ENCODE assay signal across 21 cellular contexts in genomic region chr1:232856556-232856955, GRCh38. TPM values are rescaled to one million over a fixed set of nuclear protein-coding genes. Genes with fewer than 3 reads are reported as not detected.
A peak's percentile ranks its signal among the peaks of the same experiment; 100 is the strongest.
DNase-seq lines count a peak whose midpoint lies in the region; TF ChIP-seq lines count a peak whose summit lies in the region.
"Had no signal": no experiment of that assay in that cellular context is flagged by ENCODE, and none has a peak within 500 bp of the region (broad histone marks: within the 10 kb centered on the region; RNA-seq: fewer than 3 reads in every experiment).

No MANE protein-coding gene starts in this region.

- H3K27me3 Mint-ChIP-seq in neural progenitor cell (ENCODE audit: insufficient read depth, low read depth), result peaks cover 2% of the 10 kb centered on the region

- TF ChIP-seq CTCF in HEK293 (tag by site-specific recombination; IDR thresholded peaks at IDR 0.05) (no peak), neural progenitor cell (IDR thresholded peaks at IDR 0.05) (no peak)

- H3F3A ChIP-seq in neural progenitor cell (ENCODE audit: low read depth), result no peaks in the 10 kb centered on the region

- H3K4me2 ChIP-seq in neural progenitor cell, result no peak overlapping the region
- H3K4me2 ChIP-seq: BLaER1 treated with 17β-estradiol and CSF1 and Interleukin-3, amounts not matched to agents 10 nM and 100 nM; GM23338 had no signal

- peak; percentile 21 for DNase-seq in fibroblast of peridontal ligament (ENCODE audit: extremely low read depth)
- peak; percentile 6 for DNase-seq in neural progenitor cell (ENCODE audit: low spot score)
- no peak for DNase-seq in GM19240 (ENCODE audit: insufficient read length, low spot score)
- no peak for DNase-seq in hypothalamus (lab: John Stamatoyannopoulos, UW)
- no peak for DNase-seq in erythroblast (lab: John Stamatoyannopoulos, UW)
- no peak for DNase-seq in activated CD8-positive, alpha-beta memory T cell treated with anti-CD3 and anti-CD28 coated beads, Interleukin-2, amount 50 U/mL, for 4 hours
- DNase-seq: ACHN; CD4-positive, alpha-beta memory T cell; EL; GF-D8; KG1; NCI-H1694; NCI-H2081 treated with DMSO at 0.1 percent for 48 hours; NCI-H2171 treated with DMSO at 0.1 percent for 48 hours; NCI-H524 treated with DMSO at 0.1 percent for 48 hours; SJCRH30 had no signal

- H3K27ac ChIP-seq in HEK293 (ENCODE audit: extremely low read depth, low read depth, low read length) (no peak overlapping the region), neural progenitor cell (no peak overlapping the region)
- H3K27ac ChIP-seq: BLaER1 treated with 17β-estradiol and CSF1 and Interleukin-3, amounts not matched to agents 10 nM and 100 nM; SJCRH30 had no signal

- no peak overlapping the region for H3K27ac Mint-ChIP-seq in neural progenitor cell
- H3K27ac Mint-ChIP-seq: CD4-positive, alpha-beta memory T cell; GM23338 had no signal

- H3K9ac ChIP-seq in neural progenitor cell, result no peak overlapping the region
- H3K9ac ChIP-seq: BLaER1 treated with 17β-estradiol and CSF1 and Interleukin-3, amounts not matched to agents 10 nM and 100 nM had no signal

- no peak overlapping the region for H3K4me3 ChIP-seq in HEK293 (ENCODE audit: low read depth, low read length)
- H3K4me3 ChIP-seq in neural progenitor cell, result no peak overlapping the region
- H3K4me3 ChIP-seq: BLaER1 treated with 17β-estradiol and CSF1 and Interleukin-3, amounts not matched to agents 10 nM and 100 nM; GM23338; HAP-1; SJCRH30 had no signal

- TF ChIP-seq POLR2A in erythroblast (IDR thresholded peaks at IDR 0.05; ENCODE audit: low read length), result no peak

- H3K36me3 Mint-ChIP-seq in neural progenitor cell, result no peaks in the 10 kb centered on the region
- H3K36me3 Mint-ChIP-seq: CD4-positive, alpha-beta memory T cell had no signal

- H3K4me1 ChIP-seq in HEK293 (ENCODE audit: control insufficient read depth, insufficient read depth, low read length) (peaks cover 10% of the 10 kb centered on the region; the same call in 1 of the 2 replicates), neural progenitor cell (peaks cover 3% of the 10 kb centered on the region)
- H3K4me1 ChIP-seq: HAP-1, SJCRH30 had no signal

- H4K20me1 ChIP-seq in neural progenitor cell (ENCODE audit: low read depth), result no peaks in the 10 kb centered on the region
- H4K20me1 ChIP-seq: BLaER1 treated with 17β-estradiol and CSF1 and Interleukin-3, amounts not matched to agents 10 nM and 100 nM had no signal

- CTCF ChIA-PET in HEK293 (lab: Yijun Ruan, JAX), result interaction anchor here (0.5 to 1.1 kb wide), 3 partner anchors 24 to 836 kb away, joined by 3 to 4 read pairs (median 3); no protein-coding TSS in a partner anchor

- peaks cover 10% of the 10 kb centered on the region for H3K27me3 ChIP-seq in neural progenitor cell
- H3K27me3 ChIP-seq: BLaER1 treated with 17β-estradiol and CSF1 and Interleukin-3, amounts not matched to agents 10 nM and 100 nM had no signal

- H3K4me3 Mint-ChIP-seq in neural progenitor cell, result no peak overlapping the region
- H3K4me3 Mint-ChIP-seq: CD4-positive, alpha-beta memory T cell; GM23338 had no signal

- POLR2A ChIA-PET in HEK293 (lab: Yijun Ruan, JAX), result no interaction called here

- H3K4me1 Mint-ChIP-seq in neural progenitor cell, result peaks cover 11% of the 10 kb centered on the region
- H3K4me1 Mint-ChIP-seq: CD4-positive, alpha-beta memory T cell; GM23338 had no signal

- no peak overlapping the region for H2AFZ ChIP-seq in neural progenitor cell (replicated peaks)
- H2AFZ ChIP-seq: GM23338 had no signal

- H3K9me3 ChIP-seq in HEK293 (ENCODE audit: control insufficient read depth, insufficient read depth, low read depth, low read length) (no peaks in the 10 kb centered on the region), neural progenitor cell (ENCODE audit: low read depth) (no peaks in the 10 kb centered on the region)
- H3K9me3 ChIP-seq: BLaER1 treated with 17β-estradiol and CSF1 and Interleukin-3, amounts not matched to agents 10 nM and 100 nM; HAP-1; SJCRH30 had no signal

- no peaks in the 10 kb centered on the region for H3K36me3 ChIP-seq in HEK293 (ENCODE audit: control insufficient read depth in 2 of 2, insufficient read depth in 1 of 2, low read length in 2 of 2)
- H3K36me3 ChIP-seq in neural progenitor cell, result no peaks in the 10 kb centered on the region
- H3K36me3 ChIP-seq: BLaER1 treated with 17β-estradiol and CSF1 and Interleukin-3, amounts not matched to agents 10 nM and 100 nM; HAP-1; SJCRH30 had no signal

- H3K9me3 Mint-ChIP-seq in neural progenitor cell, result no peaks in the 10 kb centered on the region
- H3K9me3 Mint-ChIP-seq: CD4-positive, alpha-beta memory T cell; GM23338 had no signal

- no peaks in the 10 kb centered on the region for H3K79me2 ChIP-seq in neural progenitor cell (ENCODE audit: low read depth)

TF ChIP-seq in HEK293, 187 proteins besides CTCF, POLR2A, EP300 and RAD21:
- TF ChIP-seq ZNF133 (tag by site-specific recombination; IDR thresholded peaks at IDR 0.05), result peak; percentile 71; the same call in 1 of the 2 replicates
- no peak for TF ChIP-seq ZNF24 (tag by site-specific recombination; IDR thresholded peaks at IDR 0.05)

RNA-seq across cellular contexts. Expression of gene MAP10, which starts 51.3 kb away (rescaled TPM):
- total RNA-seq in neural progenitor cell (ENCODE audit: low replicate concordance), result 3.3 and 4.2 TPM in 2 replicates
- total RNA-seq: HT1080 had no signal

Comparison
In these comparisons a context has a peak if more than half of its experiments do, and no peak if none do; other contexts are left out.
1. DNase-seq: peak in fibroblast of peridontal ligament (single experiment) and neural progenitor cell (single experiment); none in GM19240 (single experiment), hypothalamus (0 of 51), erythroblast (0 of 2) and activated CD8-positive, alpha-beta memory T cell treated with anti-CD3 and anti-CD28 coated beads, Interleukin-2, amount 50 U/mL, for 4 hours (single experiment).